ENCODE assay signal across 29 cellular contexts in the genomic region with DNA sequence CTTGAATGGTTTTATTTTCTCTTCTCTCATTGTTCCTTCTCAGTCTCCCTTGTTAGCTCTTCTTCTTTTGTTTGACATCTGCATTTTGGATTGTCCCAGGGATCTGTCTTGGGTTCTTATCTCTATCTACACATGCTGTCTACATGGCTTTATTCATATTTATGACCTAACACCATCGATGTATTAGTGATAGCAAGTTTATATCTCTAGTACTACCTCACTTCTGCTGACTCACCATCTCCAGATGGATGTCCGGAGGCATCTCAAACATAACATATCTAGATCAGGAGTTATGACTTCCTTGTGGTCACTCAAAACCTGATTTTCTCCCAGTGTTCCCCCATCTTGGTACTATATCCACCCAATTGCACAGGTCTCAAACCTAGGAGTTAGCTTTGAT.
"Had no signal": no experiment of that assay in that cellular context is flagged by ENCODE, and none has a peak within 500 bp of the region (broad histone marks: within the 10 kb centered on the region; RNA-seq: fewer than 3 reads in every experiment).

No MANE protein-coding gene starts in this region.

- H3K4me3 Mint-ChIP-seq: naive thymus-derived CD8-positive, alpha-beta T cell; natural killer cell treated with Interleukin-12 subunit alpha and Interleukin-12 subunit beta and Interleukin-15 and Interleukin-18, amount 100 ng/mL, for 72 hours; neural progenitor cell; stimulated activated effector memory CD8-positive, alpha-beta T cell treated with anti-CD3 and anti-CD28 coated beads, Interleukin-12 subunit alpha, Interleukin-12 subunit beta, amount 100 ng/mL, for 72 hours; stimulated activated naive B cell treated with anti-CD40 and anti-IgM and Interleukin-4, amounts not matched to agents 10 μg/mL and 1 μg/mL and 100 μg/mL, for 72 hours; stimulated activated naive CD8-positive, alpha-beta T cell treated with anti-CD3 and anti-CD28 coated beads, Interleukin-15, Interleukin-2, amounts not matched to agents 100 ng/mL and 50 ng/mL, for 24 hours had no signal

- H3K36me3 Mint-ChIP-seq: naive thymus-derived CD8-positive, alpha-beta T cell; natural killer cell treated with Interleukin-12 subunit alpha and Interleukin-12 subunit beta and Interleukin-15 and Interleukin-18, amount 100 ng/mL, for 72 hours; neural progenitor cell; stimulated activated effector memory CD8-positive, alpha-beta T cell treated with anti-CD3 and anti-CD28 coated beads, Interleukin-12 subunit alpha, Interleukin-12 subunit beta, amount 100 ng/mL, for 72 hours; stimulated activated naive B cell treated with anti-CD40 and anti-IgM and Interleukin-4, amounts not matched to agents 10 μg/mL and 1 μg/mL and 100 μg/mL, for 72 hours had no signal

- H3K4me3 ChIP-seq: neural progenitor cell, ovary, psoas muscle, right lobe of liver, sigmoid colon, stomach, thoracic aorta, thyroid gland, tibial nerve, upper lobe of left lung, vagina had no signal

- H3K27me3 ChIP-seq: neural progenitor cell, ovary, right lobe of liver, sigmoid colon, stomach, thyroid gland, tibial nerve, upper lobe of left lung, vagina had no signal

- H3K36me3 ChIP-seq: neural progenitor cell, ovary, right lobe of liver, sigmoid colon, stomach, thoracic aorta, thyroid gland, tibial nerve, upper lobe of left lung, vagina had no signal

- H3K4me2 ChIP-seq: neural progenitor cell had no signal

- FAIRE-seq: small intestine, urothelium cell line had no signal

- H3K27ac Mint-ChIP-seq: naive thymus-derived CD8-positive, alpha-beta T cell; natural killer cell treated with Interleukin-12 subunit alpha and Interleukin-12 subunit beta and Interleukin-15 and Interleukin-18, amount 100 ng/mL, for 72 hours; neural progenitor cell; progenitor cell of endocrine pancreas; stimulated activated effector memory CD8-positive, alpha-beta T cell treated with anti-CD3 and anti-CD28 coated beads, Interleukin-12 subunit alpha, Interleukin-12 subunit beta, amount 100 ng/mL, for 72 hours; stimulated activated naive B cell treated with anti-CD40 and anti-IgM and Interleukin-4, amounts not matched to agents 10 μg/mL and 1 μg/mL and 100 μg/mL, for 72 hours; stimulated activated naive CD8-positive, alpha-beta T cell treated with anti-CD3 and anti-CD28 coated beads, Interleukin-15, Interleukin-2, amounts not matched to agents 100 ng/mL and 50 ng/mL, for 24 hours had no signal

- H3K27me3 Mint-ChIP-seq: progenitor cell of endocrine pancreas; stimulated activated naive B cell treated with anti-CD40 and anti-IgM and Interleukin-4, amounts not matched to agents 10 μg/mL and 1 μg/mL and 100 μg/mL, for 72 hours had no signal

- H3K4me1 ChIP-seq: neural progenitor cell, parathyroid adenoma, psoas muscle, thyroid gland, vagina had no signal

- H3K27ac ChIP-seq: neural progenitor cell, ovary, parathyroid adenoma, psoas muscle, right lobe of liver, sigmoid colon, stomach, thoracic aorta, thyroid gland, tibial nerve, upper lobe of left lung, vagina had no signal

- H3K9me3 ChIP-seq: ovary, psoas muscle, right lobe of liver, sigmoid colon, stomach, thoracic aorta, thyroid gland, tibial nerve, upper lobe of left lung, vagina had no signal

- H3K9me3 Mint-ChIP-seq: natural killer cell treated with Interleukin-12 subunit alpha and Interleukin-12 subunit beta and Interleukin-15 and Interleukin-18, amount 100 ng/mL, for 72 hours; stimulated activated effector memory CD8-positive, alpha-beta T cell treated with anti-CD3 and anti-CD28 coated beads, Interleukin-12 subunit alpha, Interleukin-12 subunit beta, amount 100 ng/mL, for 72 hours; stimulated activated naive CD8-positive, alpha-beta T cell treated with anti-CD3 and anti-CD28 coated beads, Interleukin-15, Interleukin-2, amounts not matched to agents 100 ng/mL and 50 ng/mL, for 24 hours had no signal

- DNase-seq: naive thymus-derived CD8-positive, alpha-beta T cell; occipital lobe; ovary; posterior cingulate gyrus; psoas muscle; right cardiac atrium; right lobe of liver; sigmoid colon; small intestine; stimulated activated CD4-positive, alpha-beta T cell treated with anti-CD3 and anti-CD28 coated beads, Interleukin-15, amount 100 ng/mL, for 24 hours; stimulated activated CD4-positive, alpha-beta T cell treated with anti-CD3 and anti-CD28 coated beads, Interleukin-2, amount 100 ng/mL, for 24 hours; stimulated activated CD4-positive, alpha-beta T cell treated with anti-CD3 and anti-CD28 coated beads, Interleukin-2, amount 100 ng/mL, for 48 hours; stimulated activated CD4-positive, alpha-beta T cell treated with anti-CD3 and anti-CD28 coated beads, Interleukin-4, amount 100 ng/mL, for 24 hours; stimulated activated naive B cell treated with anti-CD40 and anti-IgM and Interleukin-4, amounts not matched to agents 10 μg/mL and 1 μg/mL and 100 μg/mL, for 72 hours; stimulated activated naive CD4-positive, alpha-beta T cell treated with Interleukin-2 at 50 U/mL for 16 hours; stomach; thyroid gland; trophoblast cell; upper lobe of left lung had no signal

- H3K4me1 Mint-ChIP-seq: naive thymus-derived CD8-positive, alpha-beta T cell; neural progenitor cell; stimulated activated effector memory CD8-positive, alpha-beta T cell treated with anti-CD3 and anti-CD28 coated beads, Interleukin-12 subunit alpha, Interleukin-12 subunit beta, amount 100 ng/mL, for 72 hours had no signal

- ATAC-seq: naive thymus-derived CD8-positive, alpha-beta T cell; natural killer cell treated with Interleukin-12 subunit alpha and Interleukin-12 subunit beta and Interleukin-15 and Interleukin-18, amount 100 ng/mL, for 72 hours; psoas muscle; right cardiac atrium; right lobe of liver; stimulated activated effector memory CD8-positive, alpha-beta T cell treated with anti-CD3 and anti-CD28 coated beads, Interleukin-12 subunit alpha, Interleukin-12 subunit beta, amount 100 ng/mL, for 72 hours; stimulated activated naive B cell treated with anti-CD40 and anti-IgM and Interleukin-4, amounts not matched to agents 10 μg/mL and 1 μg/mL and 100 μg/mL, for 72 hours had no signal
